In genomic region chr17:35244345-35245195, GRCh38 we compare ENCODE assay signal across 7 cellular contexts. TPM values are rescaled to one million over a fixed set of nuclear protein-coding genes. Genes with fewer than 3 reads are reported as not detected.
DNase-seq lines count a peak whose midpoint lies in the region; TF ChIP-seq lines count a peak whose summit lies in the region.

No MANE protein-coding gene starts in this region.

- no peak overlapping the region for H3K4me2 ChIP-seq in mesenchymal stem cell (ENCODE audit: low read length, poor library complexity, severe bottlenecking)

- H3K4me1 ChIP-seq in HUES6 (ENCODE audit: control insufficient read depth, insufficient read depth, low read length) (peaks cover 22% of the 10 kb centered on the region), mesenchymal stem cell (ENCODE audit: control insufficient read depth, insufficient read depth, low read depth, low read length) (peaks cover 12% of the 10 kb centered on the region)

- TF ChIP-seq CTCF in coronary artery (IDR thresholded peaks at IDR 0.05) = no peak

- peak overlapping the region in 1 of 2 experiments; percentile 64 for H3K4ac ChIP-seq in mesenchymal stem cell (ENCODE audit: low read depth in 1 of 2, low read length in 2 of 2)

- peak overlapping the region; percentile 52 for H4K91ac ChIP-seq in mesenchymal stem cell (ENCODE audit: low read length)

- H3K79me1 ChIP-seq in mesenchymal stem cell (replicated peaks; ENCODE audit: low read length, poor library complexity, severe bottlenecking) = no peaks in the 10 kb centered on the region

- H4K8ac ChIP-seq in mesenchymal stem cell (ENCODE audit: low read length) = no peak overlapping the region

- H2AFZ ChIP-seq in mesenchymal stem cell (ENCODE audit: low read depth, low read length) = no peak overlapping the region

- peak overlapping the region in 1 of 2 experiments; percentile 19 for H3K18ac ChIP-seq in mesenchymal stem cell (ENCODE audit: low read depth in 1 of 2, low read length in 2 of 2)

- no peak overlapping the region for H3K27ac ChIP-seq in HUES6 (ENCODE audit: low read depth, low read length)
- H3K27ac ChIP-seq in coronary artery = peak overlapping the region; percentile 90 to 95
- peak overlapping the region; percentile 25 for H3K27ac ChIP-seq in mesenchymal stem cell (ENCODE audit: low read length, poor library complexity, severe bottlenecking)

- H3K23ac ChIP-seq in mesenchymal stem cell (ENCODE audit: low read length in 2 of 2) = no peak overlapping the region

- peak; percentile 75 for TF ChIP-seq POLR2A in GM19099 (IDR thresholded peaks at IDR 0.05; ENCODE audit: extremely low read depth, insufficient read length, low read depth)

- peak; percentile 70 for DNase-seq in activated CD4-positive, alpha-beta T cell treated with anti-CD3 and anti-CD28 coated beads for 1 hour
- peak; percentile 82 for DNase-seq in coronary artery (ENCODE audit: low spot score)
- peak; percentile 73 for DNase-seq in mesenchymal stem cell
- peak; percentile 75 to 78 for DNase-seq in stimulated activated CD8-positive, alpha-beta memory T cell treated with anti-CD3 and anti-CD28 coated beads, Interleukin-15, amount 100 ng/mL, for 4 hours (ENCODE audit: low read depth in 2 of 2)
- DNase-seq in cerebellar nuclear complex (lab: John Stamatoyannopoulos, UW) = no peak

- no peak overlapping the region for H2BK12ac ChIP-seq in mesenchymal stem cell (ENCODE audit: low read length in 2 of 2)

- H2BK120ac ChIP-seq in mesenchymal stem cell (ENCODE audit: low read depth, low read length) = no peak overlapping the region

- H3K27me3 ChIP-seq in HUES6 (ENCODE audit: control insufficient read depth, insufficient read depth, low read length) (no peaks in the 10 kb centered on the region), mesenchymal stem cell (ENCODE audit: control insufficient read depth in 1 of 2, insufficient read depth in 1 of 2, low read length in 2 of 2) (peaks cover 0 to 6% of the 10 kb centered on the region in 2 experiments)

- H3K4me3 ChIP-seq in HUES6 (ENCODE audit: low read depth, low read length) (peak overlapping the region; percentile 73), coronary artery (peak overlapping the region; percentile 77), mesenchymal stem cell (ENCODE audit: insufficient read depth in 1 of 2, low read depth in 1 of 2, low read length in 2 of 2) (peak overlapping the region in 1 of 2 experiments; percentile 97)

- no peak overlapping the region for H2AK5ac ChIP-seq in mesenchymal stem cell (ENCODE audit: low read length, severe bottlenecking)

- peak overlapping the region; percentile 68 for H3K9ac ChIP-seq in HUES6 (ENCODE audit: low read length)
- peak overlapping the region; percentile 100 for H3K9ac ChIP-seq in mesenchymal stem cell (ENCODE audit: low read length)

- H2BK5ac ChIP-seq in mesenchymal stem cell (ENCODE audit: low read depth, low read length, poor library complexity, severe bottlenecking) = no peak overlapping the region

- H3K9me3 ChIP-seq in HUES6 (ENCODE audit: control insufficient read depth, insufficient read depth, low read depth, low read length) = no peaks in the 10 kb centered on the region
- H3K9me3 ChIP-seq in mesenchymal stem cell (ENCODE audit: control insufficient read depth, low read length) = no peaks in the 10 kb centered on the region

- H3K14ac ChIP-seq in mesenchymal stem cell (ENCODE audit: low read length in 2 of 2) = no peak overlapping the region

- H2BK15ac ChIP-seq in mesenchymal stem cell (ENCODE audit: low read depth, poor library complexity, severe bottlenecking) = no peak overlapping the region

- 26% methylated on average over 13 of the region's 13 CpGs for WGBS in mesenchymal stem cell

- no peaks in the 10 kb centered on the region for H3K36me3 ChIP-seq in HUES6 (ENCODE audit: control insufficient read depth, insufficient read depth, low read length)
- peaks cover 0 to 34% of the 10 kb centered on the region in 2 experiments for H3K36me3 ChIP-seq in mesenchymal stem cell (ENCODE audit: control insufficient read depth in 1 of 2, insufficient read depth in 2 of 2, low read depth in 1 of 2, low read length in 2 of 2)

RNA-seq across cellular contexts. Expression of gene SLFN5, which starts 1.7 kb away (rescaled TPM):
- polyA plus RNA-seq in mesenchymal stem cell (2013, experiment 1 of 2) = 11.9 TPM
- 11.0 TPM for polyA plus RNA-seq in mesenchymal stem cell (2013, experiment 2 of 2)

RNA-seq across cellular contexts. Expression of gene SLC35G3, which starts 50.4 kb away (rescaled TPM):
- polyA plus RNA-seq in mesenchymal stem cell (2013, experiment 1 of 2) = not detected
- polyA plus RNA-seq in mesenchymal stem cell (2013, experiment 2 of 2) = not detected

Comparison
In these comparisons a context has a peak if more than half of its experiments do, and no peak if none do; other contexts are left out.
1. DNase-seq: peak in activated CD4-positive, alpha-beta T cell treated with anti-CD3 and anti-CD28 coated beads for 1 hour (single experiment), coronary artery (single experiment), mesenchymal stem cell (single experiment) and stimulated activated CD8-positive, alpha-beta memory T cell treated with anti-CD3 and anti-CD28 coated beads, Interleukin-15, amount 100 ng/mL, for 4 hours (2 of 2); none in cerebellar nuclear complex (0 of 2).